Comparison of ENCODE assay signal across 17 cellular contexts in the genomic region with DNA sequence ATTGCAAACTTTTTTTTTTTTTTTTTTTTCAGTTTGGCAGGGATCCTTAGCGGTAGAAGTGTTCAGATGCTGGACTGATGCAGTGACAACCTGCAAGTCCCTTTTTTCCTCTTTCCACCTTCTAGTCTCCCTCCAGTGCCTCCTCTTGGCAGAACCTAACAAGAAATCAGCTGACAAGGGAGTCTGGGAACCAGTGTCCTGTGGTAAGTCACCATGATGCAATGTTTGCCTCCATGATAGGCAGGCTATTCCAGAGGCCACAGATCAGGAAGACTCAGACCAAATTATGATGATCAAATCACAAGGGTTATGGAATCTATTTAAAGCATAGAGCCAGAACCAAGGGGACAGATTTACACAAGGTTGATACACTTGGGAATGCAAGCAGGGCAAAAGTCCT. TPM values are rescaled to one million over a fixed set of nuclear protein-coding genes. Genes with fewer than 3 reads are reported as not detected.
A peak's percentile ranks its signal among the peaks of the same experiment; 100 is the strongest.
DNase-seq lines count a peak whose midpoint lies in the region; ATAC-seq and TF ChIP-seq lines count a peak whose summit lies in the region.
"Had no signal": no experiment of that assay in that cellular context is flagged by ENCODE, and none has a peak within 500 bp of the region (broad histone marks: within the 10 kb centered on the region; RNA-seq: fewer than 3 reads in every experiment).

No MANE protein-coding gene starts in this region.

- intact Hi-C loops in Caco-2 (cut with micrococcal nuclease; ENCODE audit: unreplicated experiment): no loop called here
- intact Hi-C loops in right lobe of liver (cut with DNase I): no loop called here

- CTCF ChIA-PET in Caco-2 (lab: Charles Lee): no interaction called here
- CTCF ChIA-PET in WTC11 (lab: Charles Lee): interaction anchor here (1.7 kb wide), 1 partner anchor 29 kb away, joined by 4 read pairs; no protein-coding TSS in a partner anchor

- ATAC-seq in WTC11 (no peak), right lobe of liver (peak in 3 of 4 donors; percentile 26 to 76 (median 37))
- no peak for ATAC-seq in naive thymus-derived CD8-positive, alpha-beta T cell
- ATAC-seq: A549, GM12878, HCT116 had no signal

- H3K4me3 Mint-ChIP-seq in Caco-2 (ENCODE audit: unreplicated experiment) (no peak overlapping the region), WTC11 (no peak overlapping the region), endodermal cell (no peak overlapping the region)
- H3K4me3 Mint-ChIP-seq in naive thymus-derived CD8-positive, alpha-beta T cell: no peak overlapping the region
- H3K4me3 Mint-ChIP-seq: CD4-positive, alpha-beta memory T cell had no signal

- no peak overlapping the region for H3K4me3 ChIP-seq in Caco-2 (ENCODE audit: low read depth, low read length)
- no peak overlapping the region for H3K4me3 ChIP-seq in fibroblast of pulmonary artery (replicated peaks; ENCODE audit: low read depth, low read length)
- H3K4me3 ChIP-seq in right lobe of liver: no peak overlapping the region
- H3K4me3 ChIP-seq in WERI-Rb-1 (ENCODE audit: low read depth, low read length): no peak overlapping the region
- H3K4me3 ChIP-seq in endodermal cell (ENCODE audit: low read length): no peak overlapping the region
- H3K4me3 ChIP-seq: A549, GM12878 had no signal

- H3K9me3 Mint-ChIP-seq in Caco-2 (ENCODE audit: unreplicated experiment): no peaks in the 10 kb centered on the region
- no peaks in the 10 kb centered on the region for H3K9me3 Mint-ChIP-seq in WTC11
- H3K9me3 Mint-ChIP-seq in endodermal cell: no peaks in the 10 kb centered on the region
- no peaks in the 10 kb centered on the region for H3K9me3 Mint-ChIP-seq in naive thymus-derived CD8-positive, alpha-beta T cell
- H3K9me3 Mint-ChIP-seq: CD4-positive, alpha-beta memory T cell had no signal

- no peak overlapping the region for H3K9ac ChIP-seq in endodermal cell (ENCODE audit: extremely low read depth, low read length, poor library complexity, severe bottlenecking)

- H3K9me3 ChIP-seq in Caco-2 (no peaks in the 10 kb centered on the region), right lobe of liver (no peaks in the 10 kb centered on the region), WERI-Rb-1 (ENCODE audit: severe bottlenecking) (no peaks in the 10 kb centered on the region), endodermal cell (ENCODE audit: control insufficient read depth, low read length) (no peaks in the 10 kb centered on the region)
- H3K9me3 ChIP-seq: A549, BE2C had no signal

- H3K27me3 Mint-ChIP-seq in Caco-2 (ENCODE audit: insufficient read depth, unreplicated experiment) (peaks cover 4% of the 10 kb centered on the region), WTC11 (ENCODE audit: low read depth) (peaks cover 48% of the 10 kb centered on the region), endodermal cell (ENCODE audit: insufficient read depth) (peaks cover 54% of the 10 kb centered on the region)
- H3K27me3 Mint-ChIP-seq in naive thymus-derived CD8-positive, alpha-beta T cell: peaks cover 37 to 61% (median 49%) of the 10 kb centered on the region in 5 donors

- DNase-seq in Caco-2 (peak in 1 of 2 experiments; percentile 9), WTC11 (ENCODE audit: low spot score) (no peak), fibroblast of pulmonary artery (ENCODE audit: low read depth) (peak; percentile 27), right lobe of liver (no peak), WERI-Rb-1 (no peak), DMS153 treated with DMSO at 0.1 percent for 48 hours (lab: John Stamatoyannopoulos, UW; ENCODE audit: unreplicated experiment) (no peak), endodermal cell (no peak)
- no peak for DNase-seq in naive thymus-derived CD8-positive, alpha-beta T cell
- DNase-seq: BE2C; CD4-positive, alpha-beta memory T cell; DMS153; IMR-90 had no signal

- no TSS peak for BruUV-seq in Caco-2 (replicated peaks; lab: Mats Ljungman, UMichigan)

- TF ChIP-seq CTCF in Caco-2 (IDR thresholded peaks at IDR 0.05; ENCODE audit: insufficient read depth in 1 of 2, low read depth in 1 of 2, low read length in 1 of 2, severe bottlenecking in 1 of 2, unreplicated experiment in 1 of 2) (no peak), WTC11 (IDR thresholded peaks at IDR 0.05) (no peak), fibroblast of pulmonary artery (IDR thresholded peaks at IDR 0.05; ENCODE audit: low read length, missing control alignments) (no peak), right lobe of liver (IDR thresholded peaks at IDR 0.05) (no peak), WERI-Rb-1 (IDR thresholded peaks at IDR 0.05; ENCODE audit: low read depth, low read length) (no peak), endodermal cell (conservative IDR thresholded peaks at IDR 0.05) (no peak)

- H3K36me3 Mint-ChIP-seq in Caco-2 (ENCODE audit: insufficient read depth, unreplicated experiment): no peaks in the 10 kb centered on the region
- H3K36me3 Mint-ChIP-seq in WTC11: no peaks in the 10 kb centered on the region
- no peaks in the 10 kb centered on the region for H3K36me3 Mint-ChIP-seq in endodermal cell (ENCODE audit: low read depth)
- no peaks in the 10 kb centered on the region for H3K36me3 Mint-ChIP-seq in naive thymus-derived CD8-positive, alpha-beta T cell
- H3K36me3 Mint-ChIP-seq: CD4-positive, alpha-beta memory T cell had no signal

- TF ChIP-seq POLR2A in right lobe of liver (IDR thresholded peaks at IDR 0.05): no peak

- H3K27me3 ChIP-seq in Caco-2 (replicated peaks; ENCODE audit: control insufficient read depth, insufficient read depth, low read length) (no peaks in the 10 kb centered on the region), right lobe of liver (no peaks in the 10 kb centered on the region), WERI-Rb-1 (ENCODE audit: insufficient read depth, low read depth, severe bottlenecking) (no peaks in the 10 kb centered on the region), endodermal cell (ENCODE audit: control insufficient read depth, insufficient read depth, low read length, poor library complexity, severe bottlenecking) (peaks cover 44% of the 10 kb centered on the region)

- H3K36me3 ChIP-seq in Caco-2 (ENCODE audit: control insufficient read depth, insufficient read depth, low read length) (no peaks in the 10 kb centered on the region), right lobe of liver (no peaks in the 10 kb centered on the region), WERI-Rb-1 (no peaks in the 10 kb centered on the region), endodermal cell (ENCODE audit: control insufficient read depth, insufficient read depth, low read length) (no peaks in the 10 kb centered on the region)
- H3K36me3 ChIP-seq: BE2C had no signal

- POLR2A ChIA-PET in Caco-2 (lab: Charles Lee) (no interaction called here), WTC11 (lab: Charles Lee) (no interaction called here)
- POLR2A ChIA-PET in naive thymus-derived CD8-positive, alpha-beta T cell (lab: Charles Lee): no interaction called here

- H3K4me1 Mint-ChIP-seq in Caco-2 (ENCODE audit: low read depth, unreplicated experiment): peaks cover 10% of the 10 kb centered on the region
- peaks cover 11% of the 10 kb centered on the region for H3K4me1 Mint-ChIP-seq in WTC11
- peaks cover 24% of the 10 kb centered on the region for H3K4me1 Mint-ChIP-seq in endodermal cell
- peaks cover 2 to 23% (median 19%) of the 10 kb centered on the region in 4 donors for H3K4me1 Mint-ChIP-seq in naive thymus-derived CD8-positive, alpha-beta T cell

- H3K27ac ChIP-seq in right lobe of liver (no peak overlapping the region), WERI-Rb-1 (no peak overlapping the region), endodermal cell (ENCODE audit: low read depth, low read length) (no peak overlapping the region)
- H3K27ac ChIP-seq: A549, C4-2B had no signal

- H3K27ac Mint-ChIP-seq in Caco-2 (ENCODE audit: unreplicated experiment) (peak overlapping the region; percentile 36), WTC11 (no peak overlapping the region), endodermal cell (no peak overlapping the region)
- H3K27ac Mint-ChIP-seq in naive thymus-derived CD8-positive, alpha-beta T cell: no peak overlapping the region
- H3K27ac Mint-ChIP-seq: CD4-positive, alpha-beta memory T cell had no signal

- H3K4me1 ChIP-seq in Caco-2 (peaks cover 13% of the 10 kb centered on the region), right lobe of liver (no peaks in the 10 kb centered on the region), endodermal cell (ENCODE audit: control insufficient read depth, insufficient read depth, low read length) (no peaks in the 10 kb centered on the region)
- H3K4me1 ChIP-seq: BE2C had no signal

- WGBS in right lobe of liver (ENCODE audit: insufficient coverage, low coverage, low lambda C conversion rate, missing lambda C conversion rate): 100% methylated on average over 1 of the region's 1 CpG
- 96% methylated on average over 1 of the region's 1 CpG; no CpG with 5 or more reads in 1 of the 2 experiments for WGBS in endodermal cell (ENCODE audit: insufficient coverage in 1 of 2, insufficient read length in 1 of 2), 2 experiments

TF ChIP-seq in WTC11, 78 proteins besides CTCF, POLR2A, EP300 and RAD21 (continues in another document):
- TF ChIP-seq FOXK1 (CRISPR knock-in tag; IDR thresholded peaks at IDR 0.05) (no peak), SOX15 (CRISPR knock-in tag; IDR thresholded peaks at IDR 0.05) (no peak), HMGA2 (CRISPR knock-in tag; IDR thresholded peaks at IDR 0.05) (no peak)

RNA-seq across cellular contexts. Expression of gene CD34, which starts 3.0 kb away (rescaled TPM):
- total RNA-seq in Caco-2 (2022) (not detected in 2 replicates), WTC11 (2021) (0.18 to 0.35 TPM (median 0.27 TPM) in 3 replicates), right lobe of liver (1 to 10 TPM in 5 of 6 experiments, under 1 TPM in 1; 0.70 to 2.7 (median 2.2) TPM), endodermal cell (1 to 10 TPM; 1.6 to 6.9 TPM)
- 1.2 TPM for polyA plus RNA-seq in endodermal cell (2013, experiment 1 of 2)
- polyA plus RNA-seq in endodermal cell (2013, experiment 2 of 2): 0.99 TPM
- not detected for total RNA-seq in naive thymus-derived CD8-positive, alpha-beta T cell
- not detected for polyA plus RNA-seq in naive thymus-derived CD8-positive, alpha-beta T cell
- total RNA-seq: G401, IMR-90 had no signal
- polyA plus RNA-seq: CD4-positive, alpha-beta memory T cell had no signal

Comparison
In these comparisons a context has a peak if more than half of its experiments do, and no peak if none do; other contexts are left out.
1. ATAC-seq: peak in right lobe of liver (3 of 4); none in WTC11 (single experiment) and naive thymus-derived CD8-positive, alpha-beta T cell (0 of 2).